14 cellular contexts compared by ENCODE assay signal in genomic region chr6:137093183-137094069, GRCh38. TPM values are rescaled to one million over a fixed set of nuclear protein-coding genes. Genes with fewer than 3 reads are reported as not detected.
"Had no signal": no experiment of that assay in that cellular context is flagged by ENCODE, and none has a peak within 500 bp of the region (broad histone marks: within the 10 kb centered on the region; RNA-seq: fewer than 3 reads in every experiment).

No MANE protein-coding gene starts in this region.

- H3K9ac ChIP-seq: neural progenitor cell had no signal

- H3K4me3 ChIP-seq: breast epithelium, hepatocyte, neural progenitor cell, ovary, testis had no signal

- H3K36me3 ChIP-seq: breast epithelium, neural progenitor cell, ovary had no signal

- H3K27me3 ChIP-seq: breast epithelium, hepatocyte, neural progenitor cell, ovary, testis had no signal

- H3K9me3 Mint-ChIP-seq: activated naive CD8-positive, alpha-beta T cell treated with anti-CD3 and anti-CD28 coated beads, Interleukin-2, amount 10 ng/mL, durations not matched to agents 7 days and 5 days; neural progenitor cell; stimulated activated naive CD8-positive, alpha-beta T cell treated with anti-CD3 and anti-CD28 coated beads, Interleukin-15, amount 100 ng/mL, for 72 hours had no signal

- H3K36me3 Mint-ChIP-seq: activated naive CD8-positive, alpha-beta T cell treated with anti-CD3 and anti-CD28 coated beads, Interleukin-2, amount 10 ng/mL, durations not matched to agents 7 days and 5 days; neural progenitor cell had no signal

- H3K27ac ChIP-seq: breast epithelium, hepatocyte, neural progenitor cell, ovary, testis, VCaP had no signal

- H3K4me1 ChIP-seq: breast epithelium, neural progenitor cell, testis had no signal

- H3K9me3 ChIP-seq: breast epithelium, ovary, testis had no signal

- H3K4me2 ChIP-seq: hepatocyte, neural progenitor cell had no signal

- FAIRE-seq: kidney, urothelium cell line had no signal

- H3K27ac Mint-ChIP-seq: activated naive CD8-positive, alpha-beta T cell treated with anti-CD3 and anti-CD28 coated beads, Interleukin-2, amount 10 ng/mL, durations not matched to agents 7 days and 5 days; endodermal cell; neural progenitor cell; stimulated activated naive CD8-positive, alpha-beta T cell treated with anti-CD3 and anti-CD28 coated beads, Interleukin-15, amount 100 ng/mL, for 72 hours had no signal

- DNase-seq: activated gamma-delta T cell, kidney had no signal

- H3K4me3 Mint-ChIP-seq: activated naive CD8-positive, alpha-beta T cell treated with anti-CD3 and anti-CD28 coated beads, Interleukin-2, amount 10 ng/mL, durations not matched to agents 7 days and 5 days; endodermal cell; neural progenitor cell; stimulated activated naive CD8-positive, alpha-beta T cell treated with anti-CD3 and anti-CD28 coated beads, Interleukin-15, amount 100 ng/mL, for 72 hours had no signal

RNA-seq across cellular contexts. Expression of gene IL20RA, which starts 48.7 kb away (rescaled TPM):
- total RNA-seq: activated CD8-positive, alpha-beta memory T cell treated with anti-CD3 and anti-CD28 coated beads for 36 hours; activated naive CD8-positive, alpha-beta T cell treated with anti-CD3 and anti-CD28 coated beads, Interleukin-2, amount 10 ng/mL, durations not matched to agents 7 days and 5 days had no signal
- polyA plus RNA-seq: aorta had no signal
